ENCODE assay signal across 15 cellular contexts in genomic region chr21:39714331-39714730, GRCh38. TPM values are rescaled to one million over a fixed set of nuclear protein-coding genes. Genes with fewer than 3 reads are reported as not detected.
DNase-seq lines count a peak whose midpoint lies in the region; ATAC-seq and TF ChIP-seq lines count a peak whose summit lies in the region.
"Had no signal": no experiment of that assay in that cellular context is flagged by ENCODE, and none has a peak within 500 bp of the region (broad histone marks: within the 10 kb centered on the region; RNA-seq: fewer than 3 reads in every experiment).

No MANE protein-coding gene starts in this region.

- no peaks in the 10 kb centered on the region for H3K9me3 Mint-ChIP-seq in nephron
- no peaks in the 10 kb centered on the region for H3K9me3 Mint-ChIP-seq in activated T-helper 1 cell treated with anti-CD3 and anti-CD28 coated beads, Interleukin-12 subunit alpha, Interleukin-12 subunit beta, Interleukin-2, Interleukin-4 antibody, amounts not matched to agents 30 ng/mL and 10 ng/mL and 1 ng/mL, durations not matched to agents 14 hours and 24 hours and 36 hours
- H3K9me3 Mint-ChIP-seq: HFFc6 had no signal

- intact Hi-C loops in activated T-helper 1 cell treated with anti-CD3 and anti-CD28 coated beads, Interleukin-12 subunit alpha, Interleukin-12 subunit beta, Interleukin-2, Interleukin-4 antibody, amounts not matched to agents 30 ng/mL and 10 ng/mL and 1 ng/mL, durations not matched to agents 14 hours and 24 hours and 36 hours (cut with micrococcal nuclease) = no loop called here

- peak; percentile 58 for DNase-seq in COLO829 (ENCODE audit: low spot score)
- peak; percentile 77 to 87 for DNase-seq in SJCRH30
- peak; percentile 44 for DNase-seq in globus pallidus (ENCODE audit: low spot score)
- DNase-seq in activated T-helper 1 cell treated with anti-CD3 and anti-CD28 coated beads, Interleukin-12 subunit alpha, Interleukin-12 subunit beta, Interleukin-2, Interleukin-4 antibody, amounts not matched to agents 30 ng/mL and 10 ng/mL and 1 ng/mL, durations not matched to agents 14 hours and 24 hours and 36 hours (ENCODE audit: low spot score) = no peak
- DNase-seq in activated CD8-positive, alpha-beta memory T cell treated with anti-CD3 and anti-CD28 coated beads for 24 hours = no peak
- DNase-seq in kidney glomerular epithelial cell (lab: John Stamatoyannopoulos, UW) = no peak
- DNase-seq: ACHN; CD4-positive, CD25-positive, alpha-beta regulatory T cell; GF-D8; HCEC 1CT; HFFc6 had no signal

- no peaks in the 10 kb centered on the region for H3K36me3 Mint-ChIP-seq in nephron (ENCODE audit: low read depth)
- H3K36me3 Mint-ChIP-seq in activated T-helper 1 cell treated with anti-CD3 and anti-CD28 coated beads, Interleukin-12 subunit alpha, Interleukin-12 subunit beta, Interleukin-2, Interleukin-4 antibody, amounts not matched to agents 30 ng/mL and 10 ng/mL and 1 ng/mL, durations not matched to agents 14 hours and 24 hours and 36 hours (ENCODE audit: low read depth) = no peaks in the 10 kb centered on the region
- H3K36me3 Mint-ChIP-seq: CD4-positive, CD25-positive, alpha-beta regulatory T cell had no signal

- H3K4me1 Mint-ChIP-seq in nephron = peaks cover 23% of the 10 kb centered on the region
- no peaks in the 10 kb centered on the region for H3K4me1 Mint-ChIP-seq in activated T-helper 1 cell treated with anti-CD3 and anti-CD28 coated beads, Interleukin-12 subunit alpha, Interleukin-12 subunit beta, Interleukin-2, Interleukin-4 antibody, amounts not matched to agents 30 ng/mL and 10 ng/mL and 1 ng/mL, durations not matched to agents 14 hours and 24 hours and 36 hours (ENCODE audit: low read depth)
- H3K4me1 Mint-ChIP-seq: CD4-positive, CD25-positive, alpha-beta regulatory T cell had no signal

- peak overlapping the region; percentile 31 for H3K27ac ChIP-seq in SJCRH30
- H3K27ac ChIP-seq: BLaER1 treated with 17β-estradiol and CSF1 and Interleukin-3, amounts not matched to agents 10 nM and 100 nM had no signal

- no peak for ATAC-seq in HG02759 (IDR thresholded peaks at IDR 0.05; ENCODE audit: unreplicated experiment)
- ATAC-seq: HepG2 had no signal

- H3K4me3 Mint-ChIP-seq in nephron = no peak overlapping the region
- H3K4me3 Mint-ChIP-seq in activated T-helper 1 cell treated with anti-CD3 and anti-CD28 coated beads, Interleukin-12 subunit alpha, Interleukin-12 subunit beta, Interleukin-2, Interleukin-4 antibody, amounts not matched to agents 30 ng/mL and 10 ng/mL and 1 ng/mL, durations not matched to agents 14 hours and 24 hours and 36 hours = no peak overlapping the region
- H3K4me3 Mint-ChIP-seq: CD4-positive, CD25-positive, alpha-beta regulatory T cell; HFFc6 had no signal

- TF ChIP-seq CTCF in nephron (IDR thresholded peaks at IDR 0.05; ENCODE audit: unreplicated experiment in 3 of 3) = no peak

- peaks cover 4% of the 10 kb centered on the region for H3K27me3 Mint-ChIP-seq in nephron (ENCODE audit: low read depth)
- H3K27me3 Mint-ChIP-seq in activated T-helper 1 cell treated with anti-CD3 and anti-CD28 coated beads, Interleukin-12 subunit alpha, Interleukin-12 subunit beta, Interleukin-2, Interleukin-4 antibody, amounts not matched to agents 30 ng/mL and 10 ng/mL and 1 ng/mL, durations not matched to agents 14 hours and 24 hours and 36 hours (ENCODE audit: insufficient read depth) = no peaks in the 10 kb centered on the region

- no peaks in the 10 kb centered on the region for H3K9me3 ChIP-seq in SJCRH30 (replicated peaks)
- H3K9me3 ChIP-seq: BLaER1 treated with 17β-estradiol and CSF1 and Interleukin-3, amounts not matched to agents 10 nM and 100 nM had no signal

- H3K4me3 ChIP-seq in SJCRH30 = no peak overlapping the region
- H3K4me3 ChIP-seq: BLaER1 treated with 17β-estradiol and CSF1 and Interleukin-3, amounts not matched to agents 10 nM and 100 nM had no signal

- peak overlapping the region in 2 of 3 experiments; percentile 34 to 61 for H3K27ac Mint-ChIP-seq in nephron
- H3K27ac Mint-ChIP-seq in activated T-helper 1 cell treated with anti-CD3 and anti-CD28 coated beads, Interleukin-12 subunit alpha, Interleukin-12 subunit beta, Interleukin-2, Interleukin-4 antibody, amounts not matched to agents 30 ng/mL and 10 ng/mL and 1 ng/mL, durations not matched to agents 14 hours and 24 hours and 36 hours = no peak overlapping the region
- H3K27ac Mint-ChIP-seq: CD4-positive, CD25-positive, alpha-beta regulatory T cell; HFFc6 had no signal

- no peaks in the 10 kb centered on the region for H3K27me3 ChIP-seq in SJCRH30
- H3K27me3 ChIP-seq: BLaER1 treated with 17β-estradiol and CSF1 and Interleukin-3, amounts not matched to agents 10 nM and 100 nM had no signal

- peaks cover 15% of the 10 kb centered on the region for H3K4me1 ChIP-seq in SJCRH30
- H3K4me1 ChIP-seq: BLaER1 treated with 17β-estradiol and CSF1 and Interleukin-3, amounts not matched to agents 10 nM and 100 nM had no signal

- H3K36me3 ChIP-seq in SJCRH30 = no peaks in the 10 kb centered on the region
- H3K36me3 ChIP-seq: BLaER1 treated with 17β-estradiol and CSF1 and Interleukin-3, amounts not matched to agents 10 nM and 100 nM had no signal

RNA-seq across cellular contexts. Expression of gene IGSF5, which starts 30.7 kb away (rescaled TPM):
- total RNA-seq in SJCRH30 (2014; rRNA removed; shearing (Covaris generic)) = 2.9 and 4.1 TPM in 2 replicates
- total RNA-seq in activated T-helper 1 cell treated with anti-CD3 and anti-CD28 coated beads, Interleukin-12 subunit alpha, Interleukin-12 subunit beta, Interleukin-2, Interleukin-4 antibody, amounts not matched to agents 30 ng/mL and 10 ng/mL and 1 ng/mL, durations not matched to agents 14 hours and 24 hours and 36 hours = not detected in 2 replicates
- total RNA-seq: CD4-positive, CD25-positive, alpha-beta regulatory T cell; HepG2; HFFc6 had no signal

Comparison
In these comparisons a context has a peak if more than half of its experiments do, and no peak if none do; other contexts are left out.
1. DNase-seq: peak in COLO829 (single experiment), SJCRH30 (2 of 2) and globus pallidus (single experiment); none in activated T-helper 1 cell treated with anti-CD3 and anti-CD28 coated beads, Interleukin-12 subunit alpha, Interleukin-12 subunit beta, Interleukin-2, Interleukin-4 antibody, amounts not matched to agents 30 ng/mL and 10 ng/mL and 1 ng/mL, durations not matched to agents 14 hours and 24 hours and 36 hours (single experiment), activated CD8-positive, alpha-beta memory T cell treated with anti-CD3 and anti-CD28 coated beads for 24 hours (single experiment) and kidney glomerular epithelial cell (single experiment).